In the genomic region with DNA sequence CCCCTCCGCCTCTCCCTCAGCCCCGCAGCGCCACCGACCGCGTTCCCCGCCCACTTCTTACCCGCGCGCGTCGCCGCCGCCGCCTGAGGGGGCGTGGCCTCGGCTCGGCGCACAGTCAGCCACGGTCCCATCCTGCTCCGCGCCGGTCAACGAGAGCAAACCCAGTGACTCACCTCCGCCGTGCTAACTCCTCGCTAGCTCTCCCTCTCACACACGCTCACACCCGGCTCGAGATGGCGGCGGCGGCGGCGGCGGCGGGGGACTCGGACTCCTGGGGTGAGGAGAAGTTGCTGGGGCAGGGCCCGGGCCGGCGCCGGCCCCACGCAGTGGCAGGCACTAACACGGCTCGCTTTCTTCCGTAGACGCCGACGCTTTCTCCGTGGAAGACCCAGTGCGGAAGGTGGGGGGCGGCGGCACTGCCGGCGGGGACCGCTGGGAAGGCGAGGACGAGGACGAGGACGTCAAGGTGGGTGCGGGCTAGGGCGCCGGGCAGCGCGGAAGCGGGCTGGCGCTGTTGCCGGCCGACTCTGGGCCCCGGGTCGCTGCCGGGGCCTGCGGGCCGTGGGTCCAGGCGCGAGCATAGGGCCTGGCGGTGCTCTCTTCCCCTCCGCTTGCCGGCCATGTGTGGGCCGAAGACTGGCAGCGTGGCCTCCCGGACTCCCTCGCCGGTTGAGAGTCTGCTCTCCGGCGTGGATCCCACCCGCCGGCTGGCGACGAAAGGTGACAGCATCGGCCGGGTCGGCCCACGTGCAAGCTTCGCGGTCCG, we compare ENCODE assay signal across 8 cellular contexts. TPM values are rescaled to one million over a fixed set of nuclear protein-coding genes. Genes with fewer than 3 reads are reported as not detected.
DNase-seq lines count a peak whose midpoint lies in the region; ATAC-seq and TF ChIP-seq lines count a peak whose summit lies in the region.

A gene with protein sequence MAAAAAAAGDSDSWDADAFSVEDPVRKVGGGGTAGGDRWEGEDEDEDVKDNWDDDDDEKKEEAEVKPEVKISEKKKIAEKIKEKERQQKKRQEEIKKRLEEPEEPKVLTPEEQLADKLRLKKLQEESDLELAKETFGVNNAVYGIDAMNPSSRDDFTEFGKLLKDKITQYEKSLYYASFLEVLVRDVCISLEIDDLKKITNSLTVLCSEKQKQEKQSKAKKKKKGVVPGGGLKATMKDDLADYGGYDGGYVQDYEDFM (plus strand): TSS at position 186 of the 766 bp plus-strand sequence. CDS start 48 bp downstream, at position 234.

- peak within 1 kb of the TSS; percentile 92 for H3K27ac ChIP-seq in osteoblast (ENCODE audit: low read depth, low read length)
- peak within 1 kb of the TSS; percentile 93 to 96 for H3K27ac ChIP-seq in testis

- DNase-seq in GM06990 (ENCODE audit: extremely low read depth, insufficient read length), result peak; percentile 97
- peak; percentile 97 for DNase-seq in NB4 (ENCODE audit: low read depth)
- DNase-seq in activated naive CD4-positive, alpha-beta T cell treated with anti-CD3 and anti-CD28 coated beads, Interleukin-2, amount 50 U/mL, for 72 hours (ENCODE audit: low spot score in 2 of 2), result peak; percentile 93 to 96
- DNase-seq in glutamatergic neuron, result peak; percentile 92
- DNase-seq in osteoblast (ENCODE audit: insufficient read length, low spot score, missing footprints), result peak; percentile 99
- DNase-seq in testis, result peak; percentile 96

- peak within 1 kb of the TSS; percentile 94 for H3K4me2 ChIP-seq in osteoblast (ENCODE audit: insufficient read depth, low read length)

- peak within 1 kb of the TSS; percentile 90 for H2AFZ ChIP-seq in osteoblast (ENCODE audit: low read length)

- H3K36me3 ChIP-seq in GM06990 (ENCODE audit: control insufficient read depth, insufficient read depth, low read length), result no peaks in the 10 kb centered on the region; the same call in 1 of the 2 replicates
- peaks cover 25% of the 10 kb centered on the region for H3K36me3 ChIP-seq in osteoblast (ENCODE audit: insufficient read depth, low read length)
- no peaks in the 10 kb centered on the region for H3K36me3 ChIP-seq in testis (ENCODE audit: low read depth, missing control alignments)

- TF ChIP-seq POLR2A in NB4 (IDR thresholded peaks at IDR 0.05; ENCODE audit: extremely low read depth, insufficient read length) (peak; percentile 74), testis (IDR thresholded peaks at IDR 0.05) (peak; percentile 75)

- peak; percentile 80 for ATAC-seq in HG02571 (IDR thresholded peaks at IDR 0.05; ENCODE audit: unreplicated experiment)
- ATAC-seq in SK-N-SH treated with all-trans-retinoic acid at 6 μM for 48 hours, result peak; percentile 93
- ATAC-seq in activated naive CD4-positive, alpha-beta T cell treated with anti-CD3 and anti-CD28 coated beads, Interleukin-2, amount 50 U/mL, for 72 hours, result peak; percentile 94 to 95

- H3K4me1 ChIP-seq in osteoblast (ENCODE audit: insufficient read depth, low read length), result peaks cover 33% of the 10 kb centered on the region
- peaks cover 12% of the 10 kb centered on the region for H3K4me1 ChIP-seq in testis

- peaks cover 54% of the 10 kb centered on the region for H3K79me2 ChIP-seq in osteoblast (ENCODE audit: insufficient read depth, low read length)

- H3K27me3 ChIP-seq in GM06990 (replicated peaks; ENCODE audit: control insufficient read depth, insufficient read depth, low read length) (no peaks in the 10 kb centered on the region), osteoblast (ENCODE audit: insufficient read depth, low read length) (no peaks in the 10 kb centered on the region), testis (no peaks in the 10 kb centered on the region)

- peak within 1 kb of the TSS; percentile 98 for H3K4me3 Mint-ChIP-seq in glutamatergic neuron (ENCODE audit: unreplicated experiment)

- intact Hi-C loops in testis (cut with DNase I; ENCODE audit: low total_unique reads), result no loop called here

- H3K9me3 Mint-ChIP-seq in activated naive CD4-positive, alpha-beta T cell treated with anti-CD3 and anti-CD28 coated beads, Interleukin-2, amount 50 U/mL, for 72 hours, result no peaks in the 10 kb centered on the region
- H3K9me3 Mint-ChIP-seq in glutamatergic neuron (ENCODE audit: unreplicated experiment), result no peaks in the 10 kb centered on the region

- peaks cover 21% of the 10 kb centered on the region for H4K20me1 ChIP-seq in osteoblast (ENCODE audit: insufficient read depth, low read length)

- H3K36me3 Mint-ChIP-seq in activated naive CD4-positive, alpha-beta T cell treated with anti-CD3 and anti-CD28 coated beads, Interleukin-2, amount 50 U/mL, for 72 hours, result peaks cover 30 to 40% of the 10 kb centered on the region in 2 donors
- no peaks in the 10 kb centered on the region for H3K36me3 Mint-ChIP-seq in glutamatergic neuron (ENCODE audit: unreplicated experiment)

- WGBS in testis, 2 donors, result 0 to 1% methylated on average over 25 to 80 of the region's 97 CpGs

- H3K4me3 ChIP-seq in GM06990 (replicated peaks; ENCODE audit: low read depth, low read length) (peak within 1 kb of the TSS; percentile 77), NB4 (ENCODE audit: low read depth, low read length) (peak within 1 kb of the TSS; percentile 99), osteoblast (ENCODE audit: insufficient read depth, low read length) (peak within 1 kb of the TSS; percentile 93), testis (peak within 1 kb of the TSS; percentile 85 to 99)

- peaks cover 16% of the 10 kb centered on the region for H3K4me1 Mint-ChIP-seq in glutamatergic neuron (ENCODE audit: low read depth, unreplicated experiment)

- no peaks in the 10 kb centered on the region for H3K9me3 ChIP-seq in osteoblast (ENCODE audit: low read depth, low read length)
- H3K9me3 ChIP-seq in testis, result no peaks in the 10 kb centered on the region

- TF ChIP-seq CTCF in GM06990 (IDR thresholded peaks at IDR 0.05; ENCODE audit: insufficient read depth, low read length, poor library complexity, severe bottlenecking) (no peak), NB4 (IDR thresholded peaks at IDR 0.05; ENCODE audit: low read depth, low read length) (no peak), glutamatergic neuron (IDR thresholded peaks at IDR 0.05; ENCODE audit: partially characterized antibody, unreplicated experiment) (no peak), osteoblast (IDR thresholded peaks at IDR 0.05; ENCODE audit: extremely low read depth, low read depth, low read length) (no peak), testis (IDR thresholded peaks at IDR 0.05) (peak in 1 of 3 experiments; percentile 6)

- H3K27ac Mint-ChIP-seq in activated naive CD4-positive, alpha-beta T cell treated with anti-CD3 and anti-CD28 coated beads, Interleukin-2, amount 50 U/mL, for 72 hours, result peak within 1 kb of the TSS; percentile 93 to 96
- peak within 1 kb of the TSS; percentile 83 for H3K27ac Mint-ChIP-seq in glutamatergic neuron (ENCODE audit: unreplicated experiment)

- peaks cover 3% of the 10 kb centered on the region for H3K27me3 Mint-ChIP-seq in glutamatergic neuron (ENCODE audit: unreplicated experiment)

TF ChIP-seq in SK-N-SH treated with all-trans-retinoic acid at 6 μM for 48 hours, 23 proteins besides CTCF, POLR2A, EP300 and RAD21 (continues in another document):
- TF ChIP-seq OSR1 (CRISPR knock-in tag; IDR thresholded peaks at IDR 0.05) (no peak), BACH2 (CRISPR knock-in tag; IDR thresholded peaks at IDR 0.05; ENCODE audit: borderline replicate concordance) (no peak), TOX (CRISPR knock-in tag; IDR thresholded peaks at IDR 0.05; ENCODE audit: borderline replicate concordance) (no peak), RARB (CRISPR knock-in tag; IDR thresholded peaks at IDR 0.05) (no peak), ZNF565 (CRISPR knock-in tag; conservative IDR thresholded peaks at IDR 0.05; ENCODE audit: low read depth) (no peak), SNAI2 (CRISPR knock-in tag; IDR thresholded peaks at IDR 0.05) (no peak), CSDC2 (CRISPR knock-in tag; IDR thresholded peaks at IDR 0.05) (no peak), TCF4 (CRISPR knock-in tag; IDR thresholded peaks at IDR 0.05; ENCODE audit: borderline replicate concordance) (no peak), ZFP30 (CRISPR knock-in tag; IDR thresholded peaks at IDR 0.05) (no peak)
- TF ChIP-seq, protein P1, sequence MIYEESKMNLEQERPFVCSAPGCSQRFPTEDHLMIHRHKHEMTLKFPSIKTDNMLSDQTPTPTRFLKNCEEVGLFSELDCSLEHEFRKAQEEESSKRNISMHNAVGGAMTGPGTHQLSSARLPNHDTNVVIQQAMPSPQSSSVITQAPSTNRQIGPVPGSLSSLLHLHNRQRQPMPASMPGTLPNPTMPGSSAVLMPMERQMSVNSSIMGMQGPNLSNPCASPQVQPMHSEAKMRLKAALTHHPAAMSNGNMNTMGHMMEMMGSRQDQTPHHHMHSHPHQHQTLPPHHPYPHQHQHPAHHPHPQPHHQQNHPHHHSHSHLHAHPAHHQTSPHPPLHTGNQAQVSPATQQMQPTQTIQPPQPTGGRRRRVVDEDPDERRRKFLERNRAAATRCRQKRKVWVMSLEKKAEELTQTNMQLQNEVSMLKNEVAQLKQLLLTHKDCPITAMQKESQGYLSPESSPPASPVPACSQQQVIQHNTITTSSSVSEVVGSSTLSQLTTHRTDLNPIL (CRISPR knock-in tag; IDR thresholded peaks at IDR 0.05; ENCODE audit: low read depth), result no peak
- TF ChIP-seq, protein P2, sequence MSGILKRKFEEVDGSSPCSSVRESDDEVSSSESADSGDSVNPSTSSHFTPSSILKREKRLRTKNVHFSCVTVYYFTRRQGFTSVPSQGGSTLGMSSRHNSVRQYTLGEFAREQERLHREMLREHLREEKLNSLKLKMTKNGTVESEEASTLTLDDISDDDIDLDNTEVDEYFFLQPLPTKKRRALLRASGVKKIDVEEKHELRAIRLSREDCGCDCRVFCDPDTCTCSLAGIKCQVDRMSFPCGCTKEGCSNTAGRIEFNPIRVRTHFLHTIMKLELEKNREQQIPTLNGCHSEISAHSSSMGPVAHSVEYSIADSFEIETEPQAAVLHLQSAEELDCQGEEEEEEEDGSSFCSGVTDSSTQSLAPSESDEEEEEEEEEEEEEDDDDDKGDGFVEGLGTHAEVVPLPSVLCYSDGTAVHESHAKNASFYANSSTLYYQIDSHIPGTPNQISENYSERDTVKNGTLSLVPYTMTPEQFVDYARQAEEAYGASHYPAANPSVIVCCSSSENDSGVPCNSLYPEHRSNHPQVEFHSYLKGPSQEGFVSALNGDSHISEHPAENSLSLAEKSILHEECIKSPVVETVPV (CRISPR knock-in tag; IDR thresholded peaks at IDR 0.05), result no peak

RNA-seq across cellular contexts. Expression of the gene that starts here (rescaled TPM):
- total RNA-seq in activated naive CD4-positive, alpha-beta T cell treated with anti-CD3 and anti-CD28 coated beads, Interleukin-2, amount 50 U/mL, for 72 hours, result 10 to 100 TPM; 74.8 to 78.0 TPM
- total RNA-seq in glutamatergic neuron (ENCODE audit: unreplicated experiment), result 59.5 TPM
- 36.2 and 39.2 TPM in 2 replicates for total RNA-seq in osteoblast
- total RNA-seq in testis, result 10 to 100 TPM; 60.3 to 65.6 TPM
- 33.4 TPM for polyA plus RNA-seq in testis (ENCODE audit: insufficient read depth, low read depth, low replicate concordance)

Comparison
In these comparisons a context has a peak if more than half of its experiments do, and no peak if none do; other contexts are left out.
1. Peak in every context shown above with its lines: DNase-seq, ATAC-seq, H3K4me3 ChIP-seq and H3K27ac ChIP-seq.